16 cellular contexts compared by ENCODE assay signal in genomic region chr3:55624238-55624637, GRCh38.
DNase-seq lines count a peak whose midpoint lies in the region; ATAC-seq and TF ChIP-seq lines count a peak whose summit lies in the region.
"Had no signal": no experiment of that assay in that cellular context is flagged by ENCODE, and none has a peak within 500 bp of the region (broad histone marks: within the 10 kb centered on the region; RNA-seq: fewer than 3 reads in every experiment).

No MANE protein-coding gene starts in this region.

- H3K9ac ChIP-seq in smooth muscle cell (ENCODE audit: low read depth): peak overlapping the region; percentile 39

- 64% methylated on average over 7 of the region's 7 CpGs for WGBS in smooth muscle cell (ENCODE audit: low lambda C conversion rate)

- H3K4me3 ChIP-seq in SJSA1: no peak overlapping the region
- no peak overlapping the region for H3K4me3 ChIP-seq in smooth muscle cell
- H3K4me3 ChIP-seq: coronary artery, ovary had no signal

- peaks cover 11% of the 10 kb centered on the region for H3F3A ChIP-seq in smooth muscle cell (ENCODE audit: low read depth)

- H3K27ac ChIP-seq in SJSA1 (no peak overlapping the region), smooth muscle cell (ENCODE audit: low read depth) (peak overlapping the region; percentile 73)
- H3K27ac ChIP-seq: 22Rv1, coronary artery, ovary had no signal

- no peak for ATAC-seq in HG03108 (IDR thresholded peaks at IDR 0.05; ENCODE audit: unreplicated experiment)
- ATAC-seq: activated CD8-positive, alpha-beta T cell treated with anti-CD3 and anti-CD28 coated beads for 36 hours had no signal

- no peaks in the 10 kb centered on the region for H3K27me3 ChIP-seq in SJSA1 (replicated peaks)
- H3K27me3 ChIP-seq in smooth muscle cell (ENCODE audit: low read depth): no peaks in the 10 kb centered on the region
- H3K27me3 ChIP-seq: ovary had no signal

- H2AFZ ChIP-seq in smooth muscle cell (ENCODE audit: low read depth): no peak overlapping the region

- DNase-seq in NOMO-1 treated with DMSO at 0.1 percent for 48 hours (lab: John Stamatoyannopoulos, UW; ENCODE audit: unreplicated experiment): peak; percentile 13
- no peak for DNase-seq in NOMO-1 treated with dmso at 0.1 percent for 144 hours (lab: John Stamatoyannopoulos, UW; ENCODE audit: unreplicated experiment)
- peak; percentile 39 to 53 for DNase-seq in SJSA1 (ENCODE audit: low read depth in 1 of 2, low spot score in 2 of 2)
- peak in 39 of 42 donors; percentile 5 to 70 (median 39) for DNase-seq in head of caudate nucleus
- no peak for DNase-seq in smooth muscle cell (lab: John Stamatoyannopoulos, UW; ENCODE audit: unreplicated experiment)
- DNase-seq in cerebellar cortex (ENCODE audit: low spot score): no peak
- no peak for DNase-seq in NCI-H1105 (lab: John Stamatoyannopoulos, UW)
- DNase-seq: activated CD8-positive, alpha-beta T cell treated with anti-CD3 and anti-CD28 coated beads for 36 hours; activated naive CD4-positive, alpha-beta T cell; left cardiac atrium; NCI-H1048; NCI-H748 treated with DMSO at 0.1 percent for 48 hours; ovary had no signal

- peaks cover 60% of the 10 kb centered on the region for H3K4me1 ChIP-seq in SJSA1 (replicated peaks)
- H3K4me1 ChIP-seq in smooth muscle cell (ENCODE audit: low read depth): peaks cover 8% of the 10 kb centered on the region

- no peaks in the 10 kb centered on the region for H3K79me2 ChIP-seq in smooth muscle cell (ENCODE audit: low read depth)

- peak overlapping the region; percentile 49 for H3K4me2 ChIP-seq in smooth muscle cell

- H4K20me1 ChIP-seq in smooth muscle cell (ENCODE audit: low read depth): no peaks in the 10 kb centered on the region

- H3K36me3 ChIP-seq in SJSA1: no peaks in the 10 kb centered on the region
- H3K36me3 ChIP-seq in smooth muscle cell (ENCODE audit: low read depth): no peaks in the 10 kb centered on the region
- H3K36me3 ChIP-seq: ovary had no signal

- intact Hi-C loops in head of caudate nucleus (cut with DNase I): no loop called here

- H3K9me3 ChIP-seq in SJSA1 (replicated peaks): no peaks in the 10 kb centered on the region
- H3K9me3 ChIP-seq in smooth muscle cell (replicated peaks; ENCODE audit: low read depth): no peaks in the 10 kb centered on the region
- H3K9me3 ChIP-seq: ovary had no signal

- TF ChIP-seq CTCF in smooth muscle cell (IDR thresholded peaks at IDR 0.05; ENCODE audit: borderline replicate concordance, insufficient read depth, poor library complexity, severe bottlenecking): no peak

Comparison
In these comparisons a context has a peak if more than half of its experiments do, and no peak if none do; other contexts are left out.
1. DNase-seq: peak in NOMO-1 treated with DMSO at 0.1 percent for 48 hours (single experiment), SJSA1 (2 of 2) and head of caudate nucleus (39 of 42); none in NOMO-1 treated with dmso at 0.1 percent for 144 hours (single experiment), smooth muscle cell (single experiment), cerebellar cortex (single experiment) and NCI-H1105 (single experiment).